ENCODE assay signal across 1 cellular context in the genomic region with DNA sequence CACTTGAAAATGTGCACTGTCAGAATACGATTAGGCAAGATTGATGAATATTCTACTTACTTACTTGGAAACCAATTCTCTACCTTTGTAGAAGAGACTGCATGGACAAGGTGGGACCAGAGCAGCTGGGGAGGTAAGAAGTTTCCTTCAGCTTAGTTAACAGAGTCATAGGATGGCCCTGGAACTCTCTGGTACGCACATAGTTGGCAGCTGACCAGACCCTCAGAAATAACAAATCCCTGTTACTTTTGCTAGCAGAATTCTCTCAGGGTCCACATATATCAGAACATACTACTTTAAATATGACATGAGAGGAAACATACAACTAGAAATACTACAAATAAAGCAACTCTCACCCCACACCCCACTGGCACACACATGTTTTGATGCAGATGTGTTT.
TF ChIP-seq lines count a peak whose summit lies in the region.

No MANE protein-coding gene starts in this region.

TF ChIP-seq in HCT116, 20 proteins besides CTCF, POLR2A, EP300 and RAD21:
- TF ChIP-seq SRF (IDR thresholded peaks at IDR 0.05; ENCODE audit: low read depth) (no peak), ZBTB33 (IDR thresholded peaks at IDR 0.05; ENCODE audit: extremely low read depth, insufficient replicate concordance, low read length) (no peak), ATF3 (IDR thresholded peaks at IDR 0.05) (no peak), EGR1 (IDR thresholded peaks at IDR 0.05; ENCODE audit: low read depth) (no peak)
